ENCODE assay signal across 8 cellular contexts in genomic region chr21:32256873-32257620, GRCh38. TPM values are rescaled to one million over a fixed set of nuclear protein-coding genes. Genes with fewer than 3 reads are reported as not detected.
DNase-seq lines count a peak whose midpoint lies in the region; ATAC-seq and TF ChIP-seq lines count a peak whose summit lies in the region.

No MANE protein-coding gene starts in this region.

- CTCF ChIA-PET in CD4-positive, alpha-beta T cell (lab: Charles Lee) = no interaction called here

- H3K36me3 Mint-ChIP-seq in CD4-positive, alpha-beta T cell (ENCODE audit: low read depth) = no peaks in the 10 kb centered on the region

- DNase-seq in HCEC 1CT = peak; percentile 64
- peak; percentile 32 for DNase-seq in RPMI8226
- DNase-seq in glomerular endothelial cell (ENCODE audit: extremely low read depth, low read depth, low spot score) = peak; percentile 93
- peak; percentile 84 for DNase-seq in pulmonary artery endothelial cell (ENCODE audit: low read depth, low spot score)
- no peak for DNase-seq in HuH-7 (ENCODE audit: low spot score)
- no peak for DNase-seq in CD4-positive, alpha-beta T cell

- no peaks in the 10 kb centered on the region for H3K4me1 Mint-ChIP-seq in CD4-positive, alpha-beta T cell (ENCODE audit: low read depth)

- intact Hi-C loops in CD4-positive, alpha-beta T cell (cut with DNase I, micrococcal nuclease) = loop anchor here in 1 of 2 experiments (5.0 kb wide), 1 partner anchor 390 kb away; no protein-coding TSS in a partner anchor

- no peak for TF ChIP-seq CTCF in CD4-positive, alpha-beta T cell (IDR thresholded peaks at IDR 0.05)

- H3K9me3 ChIP-seq in CD4-positive, alpha-beta T cell (ENCODE audit: control insufficient read depth, low read length) = no peaks in the 10 kb centered on the region

- no peak for ATAC-seq in CD4-positive, alpha-beta T cell (ENCODE audit: poor library complexity)
- no peak for ATAC-seq in GM21528 (IDR thresholded peaks at IDR 0.05; ENCODE audit: low FRiP score, unreplicated experiment)
- ATAC-seq in HG03354 (IDR thresholded peaks at IDR 0.05; ENCODE audit: poor library complexity, severe bottlenecking, unreplicated experiment) = no peak

- H3K27ac ChIP-seq in CD4-positive, alpha-beta T cell (ENCODE audit: low read depth, low read length) = no peak overlapping the region

- POLR2A ChIA-PET in CD4-positive, alpha-beta T cell (lab: Charles Lee) = no interaction called here

- peaks cover 23% of the 10 kb centered on the region for H3K27me3 Mint-ChIP-seq in CD4-positive, alpha-beta T cell

- no peak overlapping the region for H3K27ac Mint-ChIP-seq in CD4-positive, alpha-beta T cell

- no peaks in the 10 kb centered on the region for H3K27me3 ChIP-seq in CD4-positive, alpha-beta T cell (ENCODE audit: control insufficient read depth, insufficient read depth, low read length)

- no peaks in the 10 kb centered on the region for H3K9me3 Mint-ChIP-seq in CD4-positive, alpha-beta T cell

- no peak overlapping the region for H3K4me3 Mint-ChIP-seq in CD4-positive, alpha-beta T cell

RNA-seq across cellular contexts. Expression of gene MIS18A, which starts 21.8 kb away (rescaled TPM):
- 4.6 and 7.8 TPM in 2 replicates for total RNA-seq in glomerular endothelial cell
- total RNA-seq in pulmonary artery endothelial cell = 14.5 and 21.9 TPM in 2 replicates
- 1 to 10 TPM; 2.7 to 3.0 TPM for total RNA-seq in CD4-positive, alpha-beta T cell

RNA-seq across cellular contexts. Expression of gene MRAP, which starts 41.6 kb away (rescaled TPM):
- not detected in 2 replicates for total RNA-seq in glomerular endothelial cell
- not detected in 2 replicates for total RNA-seq in pulmonary artery endothelial cell
- not detected for total RNA-seq in CD4-positive, alpha-beta T cell

Comparison
In these comparisons a context has a peak if more than half of its experiments do, and no peak if none do; other contexts are left out.
1. DNase-seq: peak in HCEC 1CT (single experiment), RPMI8226 (single experiment), glomerular endothelial cell (single experiment) and pulmonary artery endothelial cell (single experiment); none in HuH-7 (single experiment) and CD4-positive, alpha-beta T cell (0 of 10).